Comparison of ENCODE assay signal across 1 cellular context in genomic region chr2:74474899-74475298, GRCh38.
TF ChIP-seq lines count a peak whose summit lies in the region.

No MANE protein-coding gene starts in this region.

TF ChIP-seq in HCT116, 20 proteins besides CTCF, POLR2A, EP300 and RAD21 (continued from another document):
- TF ChIP-seq YY1 (IDR thresholded peaks at IDR 0.05; ENCODE audit: extremely low read depth, insufficient replicate concordance, low read depth, low read length) (no peak), EZH2 (IDR thresholded peaks at IDR 0.05) (no peak), TCF7L2 (IDR thresholded peaks at IDR 0.05; ENCODE audit: borderline replicate concordance, extremely low read depth, insufficient read depth, insufficient read length) (no peak)
